ENCODE assay signal across 9 cellular contexts in genomic region chr1:60425528-60425927, GRCh38.
DNase-seq lines count a peak whose midpoint lies in the region; ATAC-seq and TF ChIP-seq lines count a peak whose summit lies in the region.
"Had no signal": no experiment of that assay in that cellular context is flagged by ENCODE, and none has a peak within 500 bp of the region (broad histone marks: within the 10 kb centered on the region; RNA-seq: fewer than 3 reads in every experiment).

No MANE protein-coding gene starts in this region.

- no peak overlapping the region for H3K4ac ChIP-seq in mesendoderm (ENCODE audit: low read depth, low read length)

- no peak overlapping the region for H3K9ac ChIP-seq in mesendoderm (ENCODE audit: low read length)

- no peaks in the 10 kb centered on the region for H3K4me1 ChIP-seq in mesendoderm (ENCODE audit: control insufficient read depth, low read depth, low read length)
- no peaks in the 10 kb centered on the region for H3K4me1 ChIP-seq in CD4-positive, alpha-beta memory T cell (ENCODE audit: insufficient read depth, low read length)

- H3K4me3 ChIP-seq in GM12865 (ENCODE audit: low read depth, low read length) (no peak overlapping the region), HL-60 (replicated peaks; ENCODE audit: insufficient read depth, low read length) (no peak overlapping the region), WERI-Rb-1 (ENCODE audit: low read depth, low read length) (no peak overlapping the region), mesendoderm (ENCODE audit: low read length) (no peak overlapping the region)
- no peak overlapping the region for H3K4me3 ChIP-seq in CD4-positive, alpha-beta memory T cell (ENCODE audit: low read length in 2 of 2)

- H3K27me3 ChIP-seq in HL-60 (ENCODE audit: insufficient read depth, poor library complexity, severe bottlenecking) (no peaks in the 10 kb centered on the region), WERI-Rb-1 (ENCODE audit: insufficient read depth, low read depth, severe bottlenecking) (no peaks in the 10 kb centered on the region), mesendoderm (ENCODE audit: insufficient read depth, low read length, poor library complexity) (no peaks in the 10 kb centered on the region)
- H3K27me3 ChIP-seq in CD4-positive, alpha-beta memory T cell (ENCODE audit: insufficient read depth, low read length): no peaks in the 10 kb centered on the region

- no peaks in the 10 kb centered on the region for H3K36me3 Mint-ChIP-seq in CD4-positive, alpha-beta memory T cell

- no peaks in the 10 kb centered on the region for H3K36me3 ChIP-seq in WERI-Rb-1
- no peaks in the 10 kb centered on the region for H3K36me3 ChIP-seq in mesendoderm (ENCODE audit: control insufficient read depth, insufficient read depth, low read length)
- no peaks in the 10 kb centered on the region for H3K36me3 ChIP-seq in CD4-positive, alpha-beta memory T cell (ENCODE audit: insufficient read depth, low read length)

- no peaks in the 10 kb centered on the region for H3K79me1 ChIP-seq in mesendoderm (ENCODE audit: low read length)

- no peak overlapping the region for H4K5ac ChIP-seq in mesendoderm (ENCODE audit: low read length)

- H3K4me3 Mint-ChIP-seq in CD4-positive, alpha-beta memory T cell: no peak overlapping the region

- intact Hi-C loops in Right ventricle myocardium superior (cut with DNase I): no loop called here
- intact Hi-C loops in CD4-positive, alpha-beta memory T cell (cut with micrococcal nuclease): no loop called here

- DNase-seq in GM12865 (ENCODE audit: low read depth): peak; percentile 1
- no peak for DNase-seq in HL-60 (ENCODE audit: low read depth in 1 of 2, low spot score in 1 of 2)
- peak; percentile 13 for DNase-seq in WERI-Rb-1
- peak; percentile 65 for DNase-seq in mesendoderm
- DNase-seq in Right ventricle myocardium superior: no peak
- no peak for DNase-seq in CD4-positive, alpha-beta memory T cell
- DNase-seq: activated gamma-delta T cell treated with Interleukin-2 at 50 U/mL for 16 hours had no signal

- WGBS in mesendoderm (ENCODE audit: extremely low coverage, insufficient coverage, low lambda C conversion rate): no CpG with 5 or more reads among the region's 1 CpG

- no peak overlapping the region for H2BK15ac ChIP-seq in mesendoderm (replicated peaks; ENCODE audit: low read depth)

- H3K27ac ChIP-seq in HL-60 (replicated peaks) (no peak overlapping the region), WERI-Rb-1 (no peak overlapping the region), mesendoderm (ENCODE audit: low read depth, low read length) (no peak overlapping the region)
- H3K27ac ChIP-seq in CD4-positive, alpha-beta memory T cell (ENCODE audit: low read depth, low read length): no peak overlapping the region

- H3K4me2 ChIP-seq in mesendoderm (ENCODE audit: low read length): no peak overlapping the region

- ATAC-seq in HG02571 (IDR thresholded peaks at IDR 0.05; ENCODE audit: unreplicated experiment) (no peak), GM21381 (IDR thresholded peaks at IDR 0.05; ENCODE audit: unreplicated experiment) (no peak), Right ventricle myocardium superior (ENCODE audit: poor library complexity) (no peak)

- peaks cover 2% of the 10 kb centered on the region for H3K9me3 ChIP-seq in WERI-Rb-1 (ENCODE audit: severe bottlenecking)
- no peaks in the 10 kb centered on the region for H3K9me3 ChIP-seq in CD4-positive, alpha-beta memory T cell (ENCODE audit: control insufficient read depth in 1 of 2, low read length in 2 of 2)

- H3K27me3 Mint-ChIP-seq in CD4-positive, alpha-beta memory T cell: no peaks in the 10 kb centered on the region

- H3K27ac Mint-ChIP-seq in CD4-positive, alpha-beta memory T cell: no peak overlapping the region

- H3K18ac ChIP-seq in mesendoderm (ENCODE audit: low read length): no peak overlapping the region

- H3K56ac ChIP-seq in mesendoderm (ENCODE audit: low read length): no peak overlapping the region

- H3K9me3 Mint-ChIP-seq in CD4-positive, alpha-beta memory T cell: peaks cover 0 to 6% (median 3%) of the 10 kb centered on the region in 8 donors

- no peaks in the 10 kb centered on the region for H3K79me2 ChIP-seq in mesendoderm (ENCODE audit: control insufficient read depth, insufficient read depth, low read length)

- no peak overlapping the region for H2AK5ac ChIP-seq in mesendoderm (ENCODE audit: low read length)

- H3K23ac ChIP-seq in mesendoderm (ENCODE audit: low read length): no peak overlapping the region

- H2BK5ac ChIP-seq in mesendoderm (ENCODE audit: low read length): no peak overlapping the region

- no peak overlapping the region for H2BK120ac ChIP-seq in mesendoderm (ENCODE audit: low read depth, low read length)

- POLR2A ChIA-PET in CD4-positive, alpha-beta memory T cell (lab: Charles Lee; ENCODE audit: partially characterized antibody): no interaction called here

- CTCF ChIA-PET in CD4-positive, alpha-beta memory T cell (lab: Charles Lee; ENCODE audit: partially characterized antibody): no interaction called here

- no peak overlapping the region for H4K8ac ChIP-seq in mesendoderm (ENCODE audit: low read depth, low read length)

- peak; percentile 38 for TF ChIP-seq CTCF in GM12865 (IDR thresholded peaks at IDR 0.05; ENCODE audit: insufficient read depth, low read depth, low read length, missing control alignments)
- TF ChIP-seq CTCF in HL-60 (IDR thresholded peaks at IDR 0.05; ENCODE audit: insufficient read depth, low read length): peak; percentile 7
- peak; percentile 69 for TF ChIP-seq CTCF in WERI-Rb-1 (IDR thresholded peaks at IDR 0.05; ENCODE audit: low read depth, low read length)

- H3K4me1 Mint-ChIP-seq in CD4-positive, alpha-beta memory T cell: no peaks in the 10 kb centered on the region

Comparison
In these comparisons a context has a peak if more than half of its experiments do, and no peak if none do; other contexts are left out.
1. DNase-seq: peak in GM12865 (single experiment), WERI-Rb-1 (single experiment) and mesendoderm (single experiment); none in HL-60 (0 of 2), Right ventricle myocardium superior (single experiment) and CD4-positive, alpha-beta memory T cell (0 of 5).
2. CTCF ChIP-seq: peak in every context shown above with its lines; median percentile 69 in WERI-Rb-1; 38 in GM12865; 7 in HL-60.